1 cellular context compared by ENCODE assay signal in genomic region chr14:99606359-99606758, GRCh38.
TF ChIP-seq lines count a peak whose summit lies in the region.

No MANE protein-coding gene starts in this region.

TF ChIP-seq in H1, 55 proteins besides CTCF, POLR2A, EP300 and RAD21:
- TF ChIP-seq POLR2AphosphoS5 (IDR thresholded peaks at IDR 0.05; ENCODE audit: low read depth, low read length) (no peak), SP1 (IDR thresholded peaks at IDR 0.05; ENCODE audit: low read depth, low read length) (no peak), CBX8 (IDR thresholded peaks at IDR 0.05; ENCODE audit: borderline replicate concordance, low read depth, low read length) (no peak), KDM4A (IDR thresholded peaks at IDR 0.05; ENCODE audit: low read depth, low read length, severe bottlenecking) (no peak), NRF1 (IDR thresholded peaks at IDR 0.05; ENCODE audit: low read depth, low read length) (no peak), CHD2 (IDR thresholded peaks at IDR 0.05; ENCODE audit: low read length) (no peak), CEBPB (IDR thresholded peaks at IDR 0.05; ENCODE audit: low read depth, low read length) (no peak), JUN (IDR thresholded peaks at IDR 0.05; ENCODE audit: low read depth, low read length) (no peak), SP2 (IDR thresholded peaks at IDR 0.05; ENCODE audit: low read length) (no peak), YY1 (IDR thresholded peaks at IDR 0.05; ENCODE audit: low read depth, low read length) (no peak), CTBP2 (IDR thresholded peaks at IDR 0.05; ENCODE audit: borderline replicate concordance, insufficient read depth, insufficient read length, low read length) (no peak), SP4 (IDR thresholded peaks at IDR 0.05; ENCODE audit: low read length) (no peak), SIN3A (conservative IDR thresholded peaks at IDR 0.05 in 1 of 2, IDR thresholded peaks at IDR 0.05 in 1 of 2; ENCODE audit: low read depth in 1 of 2, low read length in 2 of 2) (no peak), CREB1 (IDR thresholded peaks at IDR 0.05) (no peak), TAF1 (IDR thresholded peaks at IDR 0.05; ENCODE audit: low read depth, low read length) (no peak), SIRT6 (IDR thresholded peaks at IDR 0.05; ENCODE audit: low read length) (no peak), TEAD4 (IDR thresholded peaks at IDR 0.05; ENCODE audit: low read depth, low read length) (no peak)
- TF ChIP-seq, protein P1, sequence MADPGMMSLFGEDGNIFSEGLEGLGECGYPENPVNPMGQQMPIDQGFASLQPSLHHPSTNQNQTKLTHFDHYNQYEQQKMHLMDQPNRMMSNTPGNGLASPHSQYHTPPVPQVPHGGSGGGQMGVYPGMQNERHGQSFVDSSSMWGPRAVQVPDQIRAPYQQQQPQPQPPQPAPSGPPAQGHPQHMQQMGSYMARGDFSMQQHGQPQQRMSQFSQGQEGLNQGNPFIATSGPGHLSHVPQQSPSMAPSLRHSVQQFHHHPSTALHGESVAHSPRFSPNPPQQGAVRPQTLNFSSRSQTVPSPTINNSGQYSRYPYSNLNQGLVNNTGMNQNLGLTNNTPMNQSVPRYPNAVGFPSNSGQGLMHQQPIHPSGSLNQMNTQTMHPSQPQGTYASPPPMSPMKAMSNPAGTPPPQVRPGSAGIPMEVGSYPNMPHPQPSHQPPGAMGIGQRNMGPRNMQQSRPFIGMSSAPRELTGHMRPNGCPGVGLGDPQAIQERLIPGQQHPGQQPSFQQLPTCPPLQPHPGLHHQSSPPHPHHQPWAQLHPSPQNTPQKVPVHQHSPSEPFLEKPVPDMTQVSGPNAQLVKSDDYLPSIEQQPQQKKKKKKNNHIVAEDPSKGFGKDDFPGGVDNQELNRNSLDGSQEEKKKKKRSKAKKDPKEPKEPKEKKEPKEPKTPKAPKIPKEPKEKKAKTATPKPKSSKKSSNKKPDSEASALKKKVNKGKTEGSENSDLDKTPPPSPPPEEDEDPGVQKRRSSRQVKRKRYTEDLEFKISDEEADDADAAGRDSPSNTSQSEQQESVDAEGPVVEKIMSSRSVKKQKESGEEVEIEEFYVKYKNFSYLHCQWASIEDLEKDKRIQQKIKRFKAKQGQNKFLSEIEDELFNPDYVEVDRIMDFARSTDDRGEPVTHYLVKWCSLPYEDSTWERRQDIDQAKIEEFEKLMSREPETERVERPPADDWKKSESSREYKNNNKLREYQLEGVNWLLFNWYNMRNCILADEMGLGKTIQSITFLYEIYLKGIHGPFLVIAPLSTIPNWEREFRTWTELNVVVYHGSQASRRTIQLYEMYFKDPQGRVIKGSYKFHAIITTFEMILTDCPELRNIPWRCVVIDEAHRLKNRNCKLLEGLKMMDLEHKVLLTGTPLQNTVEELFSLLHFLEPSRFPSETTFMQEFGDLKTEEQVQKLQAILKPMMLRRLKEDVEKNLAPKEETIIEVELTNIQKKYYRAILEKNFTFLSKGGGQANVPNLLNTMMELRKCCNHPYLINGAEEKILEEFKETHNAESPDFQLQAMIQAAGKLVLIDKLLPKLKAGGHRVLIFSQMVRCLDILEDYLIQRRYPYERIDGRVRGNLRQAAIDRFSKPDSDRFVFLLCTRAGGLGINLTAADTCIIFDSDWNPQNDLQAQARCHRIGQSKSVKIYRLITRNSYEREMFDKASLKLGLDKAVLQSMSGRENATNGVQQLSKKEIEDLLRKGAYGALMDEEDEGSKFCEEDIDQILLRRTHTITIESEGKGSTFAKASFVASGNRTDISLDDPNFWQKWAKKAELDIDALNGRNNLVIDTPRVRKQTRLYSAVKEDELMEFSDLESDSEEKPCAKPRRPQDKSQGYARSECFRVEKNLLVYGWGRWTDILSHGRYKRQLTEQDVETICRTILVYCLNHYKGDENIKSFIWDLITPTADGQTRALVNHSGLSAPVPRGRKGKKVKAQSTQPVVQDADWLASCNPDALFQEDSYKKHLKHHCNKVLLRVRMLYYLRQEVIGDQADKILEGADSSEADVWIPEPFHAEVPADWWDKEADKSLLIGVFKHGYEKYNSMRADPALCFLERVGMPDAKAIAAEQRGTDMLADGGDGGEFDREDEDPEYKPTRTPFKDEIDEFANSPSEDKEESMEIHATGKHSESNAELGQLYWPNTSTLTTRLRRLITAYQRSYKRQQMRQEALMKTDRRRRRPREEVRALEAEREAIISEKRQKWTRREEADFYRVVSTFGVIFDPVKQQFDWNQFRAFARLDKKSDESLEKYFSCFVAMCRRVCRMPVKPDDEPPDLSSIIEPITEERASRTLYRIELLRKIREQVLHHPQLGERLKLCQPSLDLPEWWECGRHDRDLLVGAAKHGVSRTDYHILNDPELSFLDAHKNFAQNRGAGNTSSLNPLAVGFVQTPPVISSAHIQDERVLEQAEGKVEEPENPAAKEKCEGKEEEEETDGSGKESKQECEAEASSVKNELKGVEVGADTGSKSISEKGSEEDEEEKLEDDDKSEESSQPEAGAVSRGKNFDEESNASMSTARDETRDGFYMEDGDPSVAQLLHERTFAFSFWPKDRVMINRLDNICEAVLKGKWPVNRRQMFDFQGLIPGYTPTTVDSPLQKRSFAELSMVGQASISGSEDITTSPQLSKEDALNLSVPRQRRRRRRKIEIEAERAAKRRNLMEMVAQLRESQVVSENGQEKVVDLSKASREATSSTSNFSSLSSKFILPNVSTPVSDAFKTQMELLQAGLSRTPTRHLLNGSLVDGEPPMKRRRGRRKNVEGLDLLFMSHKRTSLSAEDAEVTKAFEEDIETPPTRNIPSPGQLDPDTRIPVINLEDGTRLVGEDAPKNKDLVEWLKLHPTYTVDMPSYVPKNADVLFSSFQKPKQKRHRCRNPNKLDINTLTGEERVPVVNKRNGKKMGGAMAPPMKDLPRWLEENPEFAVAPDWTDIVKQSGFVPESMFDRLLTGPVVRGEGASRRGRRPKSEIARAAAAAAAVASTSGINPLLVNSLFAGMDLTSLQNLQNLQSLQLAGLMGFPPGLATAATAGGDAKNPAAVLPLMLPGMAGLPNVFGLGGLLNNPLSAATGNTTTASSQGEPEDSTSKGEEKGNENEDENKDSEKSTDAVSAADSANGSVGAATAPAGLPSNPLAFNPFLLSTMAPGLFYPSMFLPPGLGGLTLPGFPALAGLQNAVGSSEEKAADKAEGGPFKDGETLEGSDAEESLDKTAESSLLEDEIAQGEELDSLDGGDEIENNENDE (IDR thresholded peaks at IDR 0.05; ENCODE audit: insufficient replicate concordance, low read length), result no peak
- TF ChIP-seq, protein P2, sequence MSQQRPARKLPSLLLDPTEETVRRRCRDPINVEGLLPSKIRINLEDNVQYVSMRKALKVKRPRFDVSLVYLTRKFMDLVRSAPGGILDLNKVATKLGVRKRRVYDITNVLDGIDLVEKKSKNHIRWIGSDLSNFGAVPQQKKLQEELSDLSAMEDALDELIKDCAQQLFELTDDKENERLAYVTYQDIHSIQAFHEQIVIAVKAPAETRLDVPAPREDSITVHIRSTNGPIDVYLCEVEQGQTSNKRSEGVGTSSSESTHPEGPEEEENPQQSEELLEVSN (IDR thresholded peaks at IDR 0.05), result no peak
